Comparison of ENCODE assay signal across 8 cellular contexts in the genomic region with DNA sequence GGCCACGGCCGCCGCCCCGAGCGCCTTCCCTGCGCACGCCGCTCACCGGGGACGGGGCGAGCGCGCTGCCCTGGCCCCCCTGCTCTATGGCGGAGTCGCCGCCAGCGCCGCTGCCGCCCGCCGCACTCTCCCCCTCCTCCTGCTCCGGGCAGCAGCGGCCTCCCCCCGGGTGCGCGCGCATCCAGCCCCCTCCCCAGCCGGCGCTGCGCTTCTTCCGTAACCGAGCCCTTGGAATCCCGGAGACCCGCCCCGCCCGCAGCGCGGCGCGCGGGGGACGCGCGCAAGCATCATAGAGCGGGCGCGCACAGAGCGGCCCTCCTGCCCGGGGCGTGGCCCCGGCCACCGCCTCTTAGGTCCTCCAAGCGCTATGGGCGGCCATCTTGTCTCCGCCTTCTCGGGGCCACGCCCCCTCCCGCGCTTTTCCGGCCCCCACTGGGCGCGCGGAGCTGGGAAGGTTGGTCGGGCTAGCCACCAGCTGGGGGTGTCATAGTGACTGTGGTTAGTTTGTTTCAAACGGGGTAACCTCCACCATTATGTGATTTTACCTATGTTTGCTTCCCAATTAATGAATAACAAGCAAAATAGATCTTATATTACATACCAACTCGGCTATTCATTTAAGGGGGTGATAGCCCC. TPM values are rescaled to one million over a fixed set of nuclear protein-coding genes. Genes with fewer than 3 reads are reported as not detected.
DNase-seq lines count a peak whose midpoint lies in the region; ATAC-seq and TF ChIP-seq lines count a peak whose summit lies in the region.

A gene with protein sequence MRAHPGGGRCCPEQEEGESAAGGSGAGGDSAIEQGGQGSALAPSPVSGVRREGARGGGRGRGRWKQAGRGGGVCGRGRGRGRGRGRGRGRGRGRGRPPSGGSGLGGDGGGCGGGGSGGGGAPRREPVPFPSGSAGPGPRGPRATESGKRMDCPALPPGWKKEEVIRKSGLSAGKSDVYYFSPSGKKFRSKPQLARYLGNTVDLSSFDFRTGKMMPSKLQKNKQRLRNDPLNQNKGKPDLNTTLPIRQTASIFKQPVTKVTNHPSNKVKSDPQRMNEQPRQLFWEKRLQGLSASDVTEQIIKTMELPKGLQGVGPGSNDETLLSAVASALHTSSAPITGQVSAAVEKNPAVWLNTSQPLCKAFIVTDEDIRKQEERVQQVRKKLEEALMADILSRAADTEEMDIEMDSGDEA (minus strand): TSS at position 291 of the 636 bp plus-strand sequence. CDS start 110 bp downstream, at position 181.

- H3K36me3 ChIP-seq in kidney epithelial cell (ENCODE audit: control insufficient read depth, insufficient read depth, low read length) = no peaks in the 10 kb centered on the region

- peak; percentile 73 for TF ChIP-seq POLR2A in GM19099 (IDR thresholded peaks at IDR 0.05; ENCODE audit: extremely low read depth, insufficient read length, low read depth)

- H3K4me1 Mint-ChIP-seq in chondrocyte (ENCODE audit: low read depth) = peaks cover 40% of the 10 kb centered on the region

- peak within 1 kb of the TSS; percentile 93 for H3K4me3 Mint-ChIP-seq in chondrocyte (ENCODE audit: unreplicated experiment)

- H3K27me3 ChIP-seq in kidney epithelial cell (ENCODE audit: control insufficient read depth, insufficient read depth, low read length) = no peaks in the 10 kb centered on the region

- no peaks in the 10 kb centered on the region for H3K9me3 Mint-ChIP-seq in chondrocyte (ENCODE audit: low read depth)

- ATAC-seq in HG03432 (IDR thresholded peaks at IDR 0.05; ENCODE audit: unreplicated experiment) = peak; percentile 92

- TF ChIP-seq CTCF in chondrocyte (IDR thresholded peaks at IDR 0.05) = peak; percentile 64
- peak; percentile 23 for TF ChIP-seq CTCF in kidney epithelial cell (IDR thresholded peaks at IDR 0.05; ENCODE audit: insufficient read depth, low read length, poor library complexity, severe bottlenecking)

- peak; percentile 95 for DNase-seq in Ammon's horn (ENCODE audit: low spot score)
- peak; percentile 91 for DNase-seq in NCI-H510A (lab: John Stamatoyannopoulos, UW)
- peak; percentile 91 for DNase-seq in activated CD4-positive, alpha-beta T cell treated with anti-CD3 and anti-CD28 coated beads for 24 hours (ENCODE audit: low read depth in 2 of 2)
- DNase-seq in chondrocyte (ENCODE audit: low spot score) = peak; percentile 97
- DNase-seq in kidney epithelial cell (ENCODE audit: low read depth) = peak; percentile 53
- peak; percentile 88 to 94 for DNase-seq in stimulated activated CD4-positive, alpha-beta T cell treated with anti-CD3 and anti-CD28 coated beads, Interleukin-15, amount 100 ng/mL, for 48 hours (ENCODE audit: low read depth in 2 of 2)

- no peaks in the 10 kb centered on the region for H3K27me3 Mint-ChIP-seq in chondrocyte (ENCODE audit: low read depth)

- no peaks in the 10 kb centered on the region for H3K36me3 Mint-ChIP-seq in chondrocyte (ENCODE audit: low read depth)

- H3K4me3 ChIP-seq in kidney epithelial cell (ENCODE audit: low read depth, low read length) = peak within 1 kb of the TSS; percentile 89

- H3K27ac Mint-ChIP-seq in chondrocyte (ENCODE audit: unreplicated experiment) = peak within 1 kb of the TSS; percentile 98

RNA-seq across cellular contexts. Expression of the gene that starts here (rescaled TPM):
- total RNA-seq in chondrocyte (51.2 to 54.8 TPM (median 52.2 TPM) in 3 replicates), kidney epithelial cell (20.1 and 26.7 TPM in 2 replicates)

Comparison
In these comparisons a context has a peak if more than half of its experiments do, and no peak if none do; other contexts are left out.
1. Peak in every context shown above with its lines: DNase-seq, ATAC-seq and H3K4me3 ChIP-seq.